In genomic region chr2:171025199-171025598, GRCh38 we compare ENCODE assay signal across 17 cellular contexts.
"Had no signal": no experiment of that assay in that cellular context is flagged by ENCODE, and none has a peak within 500 bp of the region (broad histone marks: within the 10 kb centered on the region; RNA-seq: fewer than 3 reads in every experiment).

No MANE protein-coding gene starts in this region.

- H3K27ac Mint-ChIP-seq: endodermal cell, natural killer cell had no signal

- FAIRE-seq: endothelial cell of umbilical vein had no signal

- H3K4me3 Mint-ChIP-seq: endodermal cell, natural killer cell had no signal

- ATAC-seq: left lobe of liver, natural killer cell, pancreas, psoas muscle, sciatic nerve had no signal

- DNase-seq: effector CD4-positive, alpha-beta T cell; endodermal cell; erythroblast; foreskin melanocyte; head of caudate nucleus; hippocampal formation; mammary epithelial cell; natural killer cell; occipital lobe; pancreas; psoas muscle; retina; stimulated activated naive CD4-positive, alpha-beta T cell treated with Interleukin-2 at 50 U/mL for 16 hours; trophoblast cell had no signal

- H3K4me1 Mint-ChIP-seq: natural killer cell had no signal

- H3K9me3 Mint-ChIP-seq: endodermal cell, natural killer cell had no signal
